1 cellular context compared by ENCODE assay signal in the genomic region with DNA sequence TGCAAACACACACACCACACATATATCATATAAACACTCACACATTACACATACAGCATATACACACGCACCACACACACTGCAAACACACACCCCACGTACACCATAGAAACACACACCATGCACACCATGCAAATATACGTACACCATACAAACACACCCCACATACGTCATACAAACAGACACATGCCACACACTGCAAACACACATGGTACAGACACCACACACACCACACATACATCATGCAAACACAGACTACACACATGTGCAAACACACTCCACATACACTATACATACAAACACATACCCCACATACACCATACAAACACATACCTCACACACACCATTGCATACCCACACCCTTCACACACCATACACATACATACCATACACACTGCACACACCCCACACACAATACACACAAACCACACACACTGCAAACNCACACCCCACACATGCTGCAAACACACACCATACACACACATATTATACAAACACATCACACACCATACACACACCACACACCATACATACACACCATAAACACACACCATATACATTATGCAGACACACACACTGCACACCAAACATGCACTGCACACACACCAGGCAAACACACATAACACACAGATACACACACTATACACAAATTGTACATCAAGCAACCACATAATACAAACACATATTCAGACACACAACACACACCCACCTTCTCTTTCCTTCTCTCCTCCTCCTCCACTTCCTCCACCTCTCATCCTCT.
TF ChIP-seq lines count a peak whose summit lies in the region.

No MANE protein-coding gene starts in this region.

TF ChIP-seq in HepG2, 621 proteins besides CTCF, POLR2A, EP300 and RAD21 (continued from another document):
- TF ChIP-seq, protein P1, sequence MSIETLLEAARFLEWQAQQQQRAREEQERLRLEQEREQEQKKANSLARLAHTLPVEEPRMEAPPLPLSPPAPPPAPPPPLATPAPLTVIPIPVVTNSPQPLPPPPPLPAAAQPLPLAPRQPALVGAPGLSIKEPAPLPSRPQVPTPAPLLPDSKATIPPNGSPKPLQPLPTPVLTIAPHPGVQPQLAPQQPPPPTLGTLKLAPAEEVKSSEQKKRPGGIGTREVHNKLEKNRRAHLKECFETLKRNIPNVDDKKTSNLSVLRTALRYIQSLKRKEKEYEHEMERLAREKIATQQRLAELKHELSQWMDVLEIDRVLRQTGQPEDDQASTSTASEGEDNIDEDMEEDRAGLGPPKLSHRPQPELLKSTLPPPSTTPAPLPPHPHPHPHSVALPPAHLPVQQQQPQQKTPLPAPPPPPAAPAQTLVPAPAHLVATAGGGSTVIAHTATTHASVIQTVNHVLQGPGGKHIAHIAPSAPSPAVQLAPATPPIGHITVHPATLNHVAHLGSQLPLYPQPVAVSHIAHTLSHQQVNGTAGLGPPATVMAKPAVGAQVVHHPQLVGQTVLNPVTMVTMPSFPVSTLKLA (IDR thresholded peaks at IDR 0.05), result peak; percentile 98
- TF ChIP-seq NBN (conservative IDR thresholded peaks at IDR 0.05) (0 out of 2 replicates have a peak, but pooled peaks have one; percentile 57), JARID2 (CRISPR knock-in tag; IDR thresholded peaks at IDR 0.05; ENCODE audit: insufficient replicate concordance) (no peak), MBNL3 (CRISPR knock-in tag; conservative IDR thresholded peaks at IDR 0.05) (no peak), NR2F6 (IDR thresholded peaks at IDR 0.05) (no peak), NR2F6 (CRISPR knock-in tag; IDR thresholded peaks at IDR 0.05) (no peak), SNRNP70 (IDR thresholded peaks at IDR 0.05; ENCODE audit: low read depth, low read length) (no peak), SP5 (CRISPR knock-in tag; IDR thresholded peaks at IDR 0.05; ENCODE audit: borderline replicate concordance, low read depth) (no peak), ATM (IDR thresholded peaks at IDR 0.05; ENCODE audit: borderline replicate concordance) (0 out of 2 replicates have a peak, but pooled peaks have one; percentile 62), ARNT (IDR thresholded peaks at IDR 0.05) (no peak), SP1 (IDR thresholded peaks at IDR 0.05) (0 out of 2 replicates have a peak, but pooled peaks have one; percentile 45), SP1 (CRISPR knock-in tag; IDR thresholded peaks at IDR 0.05) (no peak), RAD51 (IDR thresholded peaks at IDR 0.05; ENCODE audit: borderline replicate concordance) (peak; percentile 17; the same call in 1 of the 2 replicates), TBX2 (CRISPR knock-in tag; IDR thresholded peaks at IDR 0.05; ENCODE audit: borderline replicate concordance) (no peak), PHB2 (IDR thresholded peaks at IDR 0.05; ENCODE audit: partially characterized antibody) (peak; percentile 83), ZNF292 (CRISPR knock-in tag; IDR thresholded peaks at IDR 0.05; ENCODE audit: borderline replicate concordance, low read depth) (no peak), NFRKB (IDR thresholded peaks at IDR 0.05) (peak; percentile 32; the same call in 1 of the 2 replicates), FOXM1 (CRISPR knock-in tag; IDR thresholded peaks at IDR 0.05) (no peak), PRPF4 (IDR thresholded peaks at IDR 0.05; ENCODE audit: low read depth, low read length, poor library complexity, severe bottlenecking) (no peak), RBM39 (IDR thresholded peaks at IDR 0.05; ENCODE audit: low read depth, low read length, poor library complexity, severe bottlenecking) (no peak), BORCS8-MEF2B (CRISPR knock-in tag; IDR thresholded peaks at IDR 0.05) (no peak), ZNF282 (IDR thresholded peaks at IDR 0.05; ENCODE audit: partially characterized antibody) (peak; percentile 26), FOXK2 (IDR thresholded peaks at IDR 0.05) (0 out of 2 replicates have a peak, but pooled peaks have one; percentile 35), KAT7 (CRISPR knock-in tag; IDR thresholded peaks at IDR 0.05; ENCODE audit: borderline replicate concordance) (no peak)
- TF ChIP-seq, protein P2, sequence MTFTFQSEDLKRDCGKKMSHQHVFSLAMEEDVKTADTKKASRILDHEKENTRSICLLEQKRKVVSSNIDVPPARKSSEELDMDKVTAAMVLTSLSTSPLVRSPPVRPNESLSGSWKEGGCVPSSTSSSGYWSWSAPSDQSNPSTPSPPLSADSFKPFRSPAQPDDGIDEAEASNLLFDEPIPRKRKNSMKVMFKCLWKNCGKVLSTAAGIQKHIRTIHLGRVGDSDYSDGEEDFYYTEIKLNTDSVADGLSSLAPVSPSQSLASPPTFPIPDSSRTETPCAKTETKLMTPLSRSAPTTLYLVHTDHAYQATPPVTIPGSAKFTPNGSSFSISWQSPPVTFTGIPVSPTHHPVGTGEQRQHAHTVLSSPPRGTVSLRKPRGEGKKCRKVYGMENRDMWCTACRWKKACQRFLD (CRISPR knock-in tag; IDR thresholded peaks at IDR 0.05; ENCODE audit: borderline replicate concordance), result no peak
